33 cellular contexts compared by ENCODE assay signal in genomic region chr1:18073066-18073642, GRCh38. TPM values are rescaled to one million over a fixed set of nuclear protein-coding genes. Genes with fewer than 3 reads are reported as not detected.
"Had no signal": no experiment of that assay in that cellular context is flagged by ENCODE, and none has a peak within 500 bp of the region (broad histone marks: within the 10 kb centered on the region; RNA-seq: fewer than 3 reads in every experiment).

No MANE protein-coding gene starts in this region.

- H3K36me3 Mint-ChIP-seq: mesothelial cell of epicardium; naive B cell; natural killer cell treated with Interleukin-12 subunit alpha and Interleukin-12 subunit beta and Interleukin-15 and Interleukin-18, amount 100 ng/mL, for 72 hours; stimulated activated effector memory CD8-positive, alpha-beta T cell treated with anti-CD3 and anti-CD28 coated beads, Interleukin-12 subunit alpha, Interleukin-12 subunit beta, amount 100 ng/mL, for 72 hours; type B pancreatic cell had no signal

- ATAC-seq: foreskin keratinocyte; gastroesophageal sphincter; heart right ventricle; left cardiac atrium; left lung; mucosa of descending colon; natural killer cell treated with Interleukin-12 subunit alpha and Interleukin-12 subunit beta and Interleukin-15 and Interleukin-18, amount 100 ng/mL, for 72 hours; pancreas; stimulated activated effector memory CD8-positive, alpha-beta T cell treated with anti-CD3 and anti-CD28 coated beads, Interleukin-12 subunit alpha, Interleukin-12 subunit beta, amount 100 ng/mL, for 72 hours had no signal

- DNase-seq: colonic mucosa; effector memory CD4-positive, alpha-beta T cell; foreskin keratinocyte; heart right ventricle; hippocampal formation; left cardiac atrium; left lung; mesenchymal stem cell; mucosa of descending colon; naive B cell; pancreas; stimulated activated CD4-positive, alpha-beta T cell treated with anti-CD3 and anti-CD28 coated beads, Interleukin-2, amount 100 ng/mL, for 24 hours; stimulated activated CD4-positive, alpha-beta T cell treated with anti-CD3 and anti-CD28 coated beads, Interleukin-4, amount 100 ng/mL, for 24 hours; stimulated activated naive CD4-positive, alpha-beta T cell treated with Interleukin-2 at 50 U/mL for 16 hours; stomach; testis; tibial artery had no signal

- H3K4me1 Mint-ChIP-seq: mesothelial cell of epicardium; naive B cell; neural crest cell; stimulated activated effector memory CD8-positive, alpha-beta T cell treated with anti-CD3 and anti-CD28 coated beads, Interleukin-12 subunit alpha, Interleukin-12 subunit beta, amount 100 ng/mL, for 72 hours had no signal

- H3K27me3 Mint-ChIP-seq: dendritic cell treated with granulocyte-macrophage colony-stimulating factor and Interleukin-4, amounts not matched to agents 40 ng/mL and 50 ng/mL, for 4 days had no signal

- H3K9me3 ChIP-seq: colonic mucosa, esophagus muscularis mucosa, gastroesophageal sphincter, heart right ventricle, left lung, mucosa of descending colon, pancreas, stomach, testis, tibial artery had no signal

- H3K27ac ChIP-seq: colonic mucosa, esophagus muscularis mucosa, foreskin keratinocyte, gastroesophageal sphincter, heart right ventricle, left lung, pancreas, stomach, testis, tibial artery had no signal

- H3K4me3 Mint-ChIP-seq: dendritic cell treated with granulocyte-macrophage colony-stimulating factor and Interleukin-4, amounts not matched to agents 40 ng/mL and 50 ng/mL, for 4 days; mesothelial cell of epicardium; natural killer cell treated with Interleukin-12 subunit alpha and Interleukin-12 subunit beta and Interleukin-15 and Interleukin-18, amount 100 ng/mL, for 72 hours; neural crest cell; stimulated activated effector memory CD8-positive, alpha-beta T cell treated with anti-CD3 and anti-CD28 coated beads, Interleukin-12 subunit alpha, Interleukin-12 subunit beta, amount 100 ng/mL, for 72 hours; type B pancreatic cell had no signal

- H3K27ac Mint-ChIP-seq: dendritic cell treated with granulocyte-macrophage colony-stimulating factor and Interleukin-4, amounts not matched to agents 40 ng/mL and 50 ng/mL, for 4 days; mesothelial cell of epicardium; naive B cell; natural killer cell treated with Interleukin-12 subunit alpha and Interleukin-12 subunit beta and Interleukin-15 and Interleukin-18, amount 100 ng/mL, for 72 hours; stimulated activated effector memory CD8-positive, alpha-beta T cell treated with anti-CD3 and anti-CD28 coated beads, Interleukin-12 subunit alpha, Interleukin-12 subunit beta, amount 100 ng/mL, for 72 hours; type B pancreatic cell had no signal

- H3K4me1 ChIP-seq: colonic mucosa, esophagus muscularis mucosa, foreskin keratinocyte, gastroesophageal sphincter, heart right ventricle, left lung, pancreas, stomach, testis, tibial artery had no signal

- H3K27me3 ChIP-seq: colonic mucosa, foreskin keratinocyte, pancreas, testis had no signal

- H3K36me3 ChIP-seq: colonic mucosa, esophagus muscularis mucosa, gastroesophageal sphincter, heart right ventricle, left lung, pancreas, stomach, tibial artery had no signal

- H3K4me2 ChIP-seq: smooth muscle cell had no signal

- H3K4me3 ChIP-seq: colonic mucosa, esophagus muscularis mucosa, gastroesophageal sphincter, heart right ventricle, left lung, mucosa of descending colon, pancreas, smooth muscle cell, stomach, testis, tibial artery had no signal

RNA-seq across cellular contexts. Expression of gene IGSF21, which starts 34.4 kb away (rescaled TPM):
- total RNA-seq: chondrocyte; endothelial cell of umbilical vein; epithelial cell of proximal tubule; fibroblast of lung; foreskin keratinocyte; kidney epithelial cell; lung microvascular endothelial cell; mesothelial cell of epicardium; natural killer cell treated with Interleukin-12 subunit alpha and Interleukin-12 subunit beta and Interleukin-15 and Interleukin-18, amount 100 ng/mL, for 72 hours; pulmonary artery endothelial cell; smooth muscle cell had no signal
- polyA plus RNA-seq: endothelial cell of umbilical vein, fibroblast of lung, foreskin keratinocyte, smooth muscle cell had no signal
